ENCODE assay signal across 27 cellular contexts in genomic region chr15:51082246-51082645, GRCh38. TPM values are rescaled to one million over a fixed set of nuclear protein-coding genes. Genes with fewer than 3 reads are reported as not detected.
"Had no signal": no experiment of that assay in that cellular context is flagged by ENCODE, and none has a peak within 500 bp of the region (broad histone marks: within the 10 kb centered on the region; RNA-seq: fewer than 3 reads in every experiment).

No MANE protein-coding gene starts in this region.

- H3K4me1 ChIP-seq: prostate gland, upper lobe of right lung had no signal

- H3K27me3 ChIP-seq: ovary, stomach, tibial artery, upper lobe of right lung had no signal

- FAIRE-seq: islet of Langerhans, urothelium cell line had no signal

- DNase-seq: hypothalamus; immature natural killer cell; left ventricle myocardium inferior; mesendoderm; naive thymus-derived CD4-positive, alpha-beta T cell; ovary; posterior cingulate gyrus; retina; right cardiac atrium; stimulated activated CD4-positive, alpha-beta T cell treated with anti-CD3 and anti-CD28 coated beads, Interleukin-12 subunit alpha, Interleukin-12 subunit beta, amount 100 ng/mL, for 4 hours; stimulated activated CD4-positive, alpha-beta T cell treated with anti-CD3 and anti-CD28 coated beads, Interleukin-15, amount 100 ng/mL, for 24 hours; stimulated activated CD4-positive, alpha-beta T cell treated with anti-CD3 and anti-CD28 coated beads, Interleukin-2, amount 100 ng/mL, for 24 hours; stimulated activated CD4-positive, alpha-beta T cell treated with anti-CD3 and anti-CD28 coated beads, Interleukin-4, amount 100 ng/mL, for 1 hour; stimulated activated naive B cell treated with anti-CD40 and anti-IgM and Interleukin-4, amounts not matched to agents 10 μg/mL and 1 μg/mL and 100 μg/mL, for 72 hours; stimulated activated naive CD8-positive, alpha-beta T cell treated with anti-CD3 and anti-CD28 coated beads, Interleukin-15, Interleukin-2, amounts not matched to agents 100 U/mL and 50 U/mL, for 24 hours; stomach; tibial artery; trophoblast cell; upper lobe of right lung had no signal

- H3K36me3 ChIP-seq: left ventricle myocardium inferior, ovary, prostate gland, stomach, thoracic aorta, upper lobe of right lung had no signal

- ATAC-seq: naive thymus-derived CD4-positive, alpha-beta T cell; natural killer cell treated with Interleukin-12 subunit alpha and Interleukin-12 subunit beta and Interleukin-15 and Interleukin-18, amount 100 ng/mL, for 72 hours; right cardiac atrium; sciatic nerve; stimulated activated naive B cell treated with anti-CD40 and anti-IgM and Interleukin-4, amounts not matched to agents 10 μg/mL and 1 μg/mL and 100 μg/mL, for 72 hours; stimulated activated naive CD8-positive, alpha-beta T cell treated with anti-CD3 and anti-CD28 coated beads, Interleukin-15, Interleukin-2, amounts not matched to agents 100 U/mL and 50 U/mL, for 24 hours; upper lobe of right lung had no signal

- H3K9me3 ChIP-seq: left ventricle myocardium inferior, ovary, prostate gland, stomach, thoracic aorta, tibial artery, upper lobe of right lung had no signal

- H3K4me3 ChIP-seq: left ventricle myocardium inferior, lung, ovary, prostate gland, skin epidermis, stomach, thoracic aorta, tibial artery, upper lobe of right lung had no signal

- H3K27ac ChIP-seq: left ventricle myocardium inferior, ovary, prostate gland, skin epidermis, stomach, thoracic aorta, tibial artery, upper lobe of right lung had no signal

RNA-seq across cellular contexts. Expression of gene TNFAIP8L3, which starts 12.5 kb away (rescaled TPM):
- total RNA-seq: naive thymus-derived CD4-positive, alpha-beta T cell; natural killer cell treated with Interleukin-12 subunit alpha and Interleukin-12 subunit beta and Interleukin-15 and Interleukin-18, amount 100 ng/mL, for 72 hours had no signal
- polyA plus RNA-seq: immature natural killer cell; naive thymus-derived CD4-positive, alpha-beta T cell had no signal
